ENCODE assay signal across 32 cellular contexts in genomic region chr7:70472580-70473239, GRCh38.
"Had no signal": no experiment of that assay in that cellular context is flagged by ENCODE, and none has a peak within 500 bp of the region (broad histone marks: within the 10 kb centered on the region; RNA-seq: fewer than 3 reads in every experiment).

No MANE protein-coding gene starts in this region.

- ATAC-seq: activated CD8-positive, alpha-beta T cell treated with anti-CD3 and anti-CD28 coated beads for 36 hours; activated T-cell treated with anti-CD3 and anti-CD28 coated beads, Interleukin-2, amount 50 U/mL, for 72 hours; body of pancreas; PC-3; Right ventricle myocardium inferior; T-cell; T-helper 17 cell had no signal

- H3K9me3 ChIP-seq: adrenal gland, body of pancreas had no signal

- H3K27me3 Mint-ChIP-seq: activated CD4-positive, alpha-beta T cell treated with anti-CD3 and anti-CD28 coated beads, Interleukin-2, amount 10 ng/mL, durations not matched to agents 24 days and 14 days; activated CD8-positive, alpha-beta T cell treated with anti-CD3 and anti-CD28 coated beads for 36 hours; activated naive CD4-positive, alpha-beta T cell treated with anti-CD3 and anti-CD28 coated beads, Interleukin-2, amount 50 U/mL, for 24 hours; T-cell; T-helper 17 cell had no signal

- H3K27ac ChIP-seq: adrenal gland, body of pancreas, RWPE1 had no signal

- H3K27me3 ChIP-seq: adrenal gland, body of pancreas had no signal

- H3K27ac Mint-ChIP-seq: activated CD4-positive, alpha-beta T cell treated with anti-CD3 and anti-CD28 coated beads, Interleukin-2, amount 10 ng/mL, durations not matched to agents 24 days and 14 days; activated CD8-positive, alpha-beta T cell treated with anti-CD3 and anti-CD28 coated beads for 36 hours; activated naive CD4-positive, alpha-beta T cell treated with anti-CD3 and anti-CD28 coated beads, Interleukin-2, amount 50 U/mL, for 24 hours; activated naive CD8-positive, alpha-beta T cell treated with anti-CD3 and anti-CD28 coated beads, Interleukin-2, amount 10 ng/mL, durations not matched to agents 7 days and 5 days; activated T-cell treated with anti-CD3 and anti-CD28 coated beads, Interleukin-2, amount 50 U/mL, for 72 hours; activated T-helper 2 cell treated with anti-CD3 and anti-CD28 coated beads, Interferon-gamma antibody, Interleukin-2, Interleukin-4, amounts not matched to agents 10 μg/mL and 5 μg/mL and 100 μg/mL, durations not matched to agents 14 hours and 24 hours and 36 hours; T-cell; T-helper 17 cell had no signal

- H3K4me3 Mint-ChIP-seq: activated CD4-positive, alpha-beta T cell treated with anti-CD3 and anti-CD28 coated beads, Interleukin-2, amount 10 ng/mL, durations not matched to agents 24 days and 14 days; activated CD8-positive, alpha-beta T cell treated with anti-CD3 and anti-CD28 coated beads for 36 hours; activated naive CD4-positive, alpha-beta T cell treated with anti-CD3 and anti-CD28 coated beads, Interleukin-2, amount 50 U/mL, for 24 hours; activated naive CD8-positive, alpha-beta T cell treated with anti-CD3 and anti-CD28 coated beads, Interleukin-2, amount 10 ng/mL, durations not matched to agents 7 days and 5 days; activated T-cell treated with anti-CD3 and anti-CD28 coated beads, Interleukin-2, amount 50 U/mL, for 72 hours; T-cell; T-helper 17 cell had no signal

- DNase-seq: activated CD4-positive, alpha-beta T cell treated with anti-CD3 and anti-CD28 coated beads, Interleukin-2, amount 10 ng/mL, durations not matched to agents 24 days and 14 days; activated CD4-positive, alpha-beta T cell treated with anti-CD3 and anti-CD28 coated beads, Interleukin-2, amount 50 U/mL, for 4 hours; activated CD8-positive, alpha-beta T cell treated with anti-CD3 and anti-CD28 coated beads for 36 hours; activated gamma-delta T cell; activated naive CD4-positive, alpha-beta T cell treated with Interleukin-2 at 50 U/mL for 16 hours; activated naive CD8-positive, alpha-beta T cell treated with anti-CD3 and anti-CD28 coated beads, Interleukin-2, amount 10 ng/mL, durations not matched to agents 7 days and 5 days; activated T-cell treated with anti-CD3 and anti-CD28 coated beads, Interleukin-2, amount 50 U/mL, for 1 hour; activated T-cell treated with anti-CD3 and anti-CD28 coated beads, Interleukin-2, amount 50 U/mL, for 72 hours; adrenal gland; body of pancreas; cerebellar nuclear complex; Karpas-422; KBM-7; NCI-H1048; NCI-H1105 treated with DMSO at 0.1 percent for 48 hours; NCI-H1436; NCI-H1694; NCI-H1930; NCI-H2081 treated with DMSO at 0.1 percent for 48 hours; NCI-H226; NCI-H446 treated with DMSO at 0.1 percent for 48 hours; NCI-H524; NCI-H69; NK-92 treated with Interleukin-12 subunit alpha and Interleukin-12 subunit beta, amount 100 ng/mL, for 24 hours; PC-3; SIG-M5; T-cell; T-helper 17 cell had no signal

- H3K4me3 ChIP-seq: adrenal gland, body of pancreas had no signal

- H3K36me3 Mint-ChIP-seq: activated naive CD4-positive, alpha-beta T cell treated with anti-CD3 and anti-CD28 coated beads, Interleukin-2, amount 50 U/mL, for 24 hours; activated naive CD8-positive, alpha-beta T cell treated with anti-CD3 and anti-CD28 coated beads, Interleukin-2, amount 10 ng/mL, durations not matched to agents 7 days and 5 days; T-cell had no signal

- H3K4me1 Mint-ChIP-seq: activated CD4-positive, alpha-beta T cell treated with anti-CD3 and anti-CD28 coated beads, Interleukin-2, amount 10 ng/mL, durations not matched to agents 24 days and 14 days; activated naive CD4-positive, alpha-beta T cell treated with anti-CD3 and anti-CD28 coated beads, Interleukin-2, amount 50 U/mL, for 24 hours; activated naive CD8-positive, alpha-beta T cell treated with anti-CD3 and anti-CD28 coated beads, Interleukin-2, amount 10 ng/mL, durations not matched to agents 7 days and 5 days; T-cell had no signal

- H3K36me3 ChIP-seq: adrenal gland had no signal

- H3K9me3 Mint-ChIP-seq: activated CD4-positive, alpha-beta T cell treated with anti-CD3 and anti-CD28 coated beads, Interleukin-2, amount 10 ng/mL, durations not matched to agents 24 days and 14 days; activated CD8-positive, alpha-beta T cell treated with anti-CD3 and anti-CD28 coated beads for 36 hours; activated T-helper 2 cell treated with anti-CD3 and anti-CD28 coated beads, Interferon-gamma antibody, Interleukin-2, Interleukin-4, amounts not matched to agents 10 μg/mL and 5 μg/mL and 100 μg/mL, durations not matched to agents 14 hours and 24 hours and 36 hours; T-cell had no signal
